In genomic region chr2:75099521-75099922, GRCh38 we compare ENCODE assay signal across 1 cellular context.
TF ChIP-seq lines count a peak whose summit lies in the region.

No MANE protein-coding gene starts in this region.

TF ChIP-seq in IMR-90, 13 proteins besides CTCF, POLR2A, EP300 and RAD21 (continued from another document):
- TF ChIP-seq BHLHE40 (IDR thresholded peaks at IDR 0.05; ENCODE audit: low read depth, low read length), result no peak
- no peak for TF ChIP-seq RCOR1 (IDR thresholded peaks at IDR 0.05; ENCODE audit: insufficient replicate concordance, low read length)
